20 cellular contexts compared by ENCODE assay signal in genomic region chr5:116529615-116530014, GRCh38. TPM values are rescaled to one million over a fixed set of nuclear protein-coding genes. Genes with fewer than 3 reads are reported as not detected.
DNase-seq lines count a peak whose midpoint lies in the region; ATAC-seq, FAIRE-seq and TF ChIP-seq lines count a peak whose summit lies in the region.
"Had no signal": no experiment of that assay in that cellular context is flagged by ENCODE, and none has a peak within 500 bp of the region (broad histone marks: within the 10 kb centered on the region; RNA-seq: fewer than 3 reads in every experiment).

No MANE protein-coding gene starts in this region.

- no peak for ATAC-seq in HG03439 (IDR thresholded peaks at IDR 0.05; ENCODE audit: unreplicated experiment)
- ATAC-seq in GM21619 (IDR thresholded peaks at IDR 0.05; ENCODE audit: unreplicated experiment) = no peak
- ATAC-seq: GM12878, Panc1 had no signal

- no peak for TF ChIP-seq CTCF in dorsolateral prefrontal cortex (IDR thresholded peaks at IDR 0.05 in 54 of 56, conservative IDR thresholded peaks at IDR 0.05 in 2 of 56; ENCODE audit: low read depth in 1 of 56, partially characterized antibody in 56 of 56)
- no peak for TF ChIP-seq CTCF in esophagus muscularis mucosa (IDR thresholded peaks at IDR 0.05)
- no peak for TF ChIP-seq CTCF in coronary artery (IDR thresholded peaks at IDR 0.05)

- H3K27ac ChIP-seq in HUES6 (ENCODE audit: low read depth, low read length) = no peak overlapping the region
- peak overlapping the region in 47 of 59 donors; percentile 2 to 92 (median 63) for H3K27ac ChIP-seq in dorsolateral prefrontal cortex
- peak overlapping the region; percentile 36 for H3K27ac ChIP-seq in mesodermal cell (ENCODE audit: low read depth, low read length, severe bottlenecking)
- H3K27ac ChIP-seq in small intestine (ENCODE audit: low read depth in 1 of 2, low read length in 1 of 2) = peak overlapping the region in 1 of 2 donors; percentile 42
- H3K27ac ChIP-seq in esophagus muscularis mucosa (replicated peaks in 1 of 4) = no peak overlapping the region
- no peak overlapping the region for H3K27ac ChIP-seq in coronary artery
- H3K27ac ChIP-seq: C4-2B, SK-N-MC had no signal

- no peak overlapping the region for H3K9ac ChIP-seq in HUES6 (ENCODE audit: low read length)

- 40 to 65% methylated on average over 1 to 2 of the region's 4 CpGs for WGBS in mesodermal cell (ENCODE audit: insufficient coverage in 2 of 2), 2 experiments
- 19 to 61% (median 44%) methylated on average over 4 of the region's 4 CpGs for WGBS in small intestine, 3 donors
- 79% methylated on average over 4 of the region's 4 CpGs for WGBS in esophagus muscularis mucosa

- H3K4me1 ChIP-seq in HUES6 (ENCODE audit: control insufficient read depth, insufficient read depth, low read length) (peaks cover 94% of the 10 kb centered on the region), mesodermal cell (ENCODE audit: control insufficient read depth, insufficient read depth, low read length, poor library complexity, severe bottlenecking) (peaks cover 19% of the 10 kb centered on the region), small intestine (ENCODE audit: control insufficient read depth in 2 of 2, insufficient read depth in 1 of 2, low read depth in 1 of 2, low read length in 1 of 2) (peaks cover 8 to 13% of the 10 kb centered on the region in 2 donors), esophagus muscularis mucosa (peaks cover 0 to 46% (median 32%) of the 10 kb centered on the region in 4 donors)

- H3K4me3 ChIP-seq in HUES6 (ENCODE audit: low read depth, low read length) (peak overlapping the region; percentile 12; the same call in 1 of the 2 replicates), dorsolateral prefrontal cortex (peak overlapping the region in 18 of 59 donors; percentile 1 to 55 (median 37)), mesodermal cell (ENCODE audit: extremely low read depth, insufficient read depth, low read length, poor library complexity, severe bottlenecking) (no peak overlapping the region), small intestine (ENCODE audit: low read depth in 1 of 2, low read length in 2 of 2) (no peak overlapping the region), esophagus muscularis mucosa (no peak overlapping the region), coronary artery (no peak overlapping the region)
- H3K4me3 ChIP-seq: GM12878, SK-N-MC had no signal

- H3K36me3 ChIP-seq in HUES6 (ENCODE audit: control insufficient read depth, insufficient read depth, low read length) (peaks cover 7% of the 10 kb centered on the region; the same call in 1 of the 2 replicates), mesodermal cell (ENCODE audit: control insufficient read depth, insufficient read depth, low read length) (no peaks in the 10 kb centered on the region), small intestine (ENCODE audit: control insufficient read depth in 2 of 2, insufficient read depth in 2 of 2, low read length in 2 of 2) (no peaks in the 10 kb centered on the region), esophagus muscularis mucosa (no peaks in the 10 kb centered on the region)

- no peak for TF ChIP-seq POLR2A in esophagus muscularis mucosa (IDR thresholded peaks at IDR 0.05; ENCODE audit: low read depth)

- TF ChIP-seq EP300 in esophagus muscularis mucosa (IDR thresholded peaks at IDR 0.05) = no peak

- H3K9me3 ChIP-seq in HUES6 (ENCODE audit: control insufficient read depth, insufficient read depth, low read depth, low read length) (no peaks in the 10 kb centered on the region), mesodermal cell (ENCODE audit: control insufficient read depth, low read length) (no peaks in the 10 kb centered on the region), small intestine (ENCODE audit: control insufficient read depth, low read depth) (no peaks in the 10 kb centered on the region), esophagus muscularis mucosa (no peaks in the 10 kb centered on the region)

- H3K27me3 ChIP-seq in HUES6 (ENCODE audit: control insufficient read depth, insufficient read depth, low read length) (no peaks in the 10 kb centered on the region), dorsolateral prefrontal cortex (no peaks in the 10 kb centered on the region), small intestine (ENCODE audit: control insufficient read depth in 2 of 2, insufficient read depth in 2 of 2, low read length in 2 of 2) (no peaks in the 10 kb centered on the region), esophagus muscularis mucosa (no peaks in the 10 kb centered on the region)

- no peak for FAIRE-seq in small intestine (lab: Jason Lieb, UNC)
- FAIRE-seq: GM12878, GM18507 had no signal

- no peak for DNase-seq in dorsolateral prefrontal cortex
- DNase-seq in small intestine = peak; percentile 45
- DNase-seq in esophagus muscularis mucosa (ENCODE audit: extremely low spot score) = no peak
- no peak for DNase-seq in coronary artery (ENCODE audit: low spot score)
- DNase-seq: COR-L47, DMS79, MV-4-11, NCI-H1436, NCI-H2081 treated with DMSO at 0.1 percent for 48 hours, NCI-H82 had no signal

- intact Hi-C loops in dorsolateral prefrontal cortex (cut with DNase I) (no loop called here), esophagus muscularis mucosa (cut with DNase I) (no loop called here)

RNA-seq across cellular contexts. Expression of gene SEMA6A, which starts 45.0 kb away (rescaled TPM):
- total RNA-seq in dorsolateral prefrontal cortex (100 to 1,000 TPM in 20 of 120 experiments, 10 to 100 TPM in 100; 32.1 to 205 (median 70.3) TPM), esophagus muscularis mucosa (10 to 100 TPM; 10.9 to 20.9 (median 14.3) TPM)
- polyA plus RNA-seq in mesodermal cell (2013, experiment 1 of 2) = 42.2 TPM
- polyA plus RNA-seq in mesodermal cell (2013, experiment 2 of 2) = 44.7 TPM
- 10 to 100 TPM; 12.9 to 13.5 (median 13.2) TPM for polyA plus RNA-seq in small intestine
- total RNA-seq: G401 had no signal

Comparison
In these comparisons a context has a peak if more than half of its experiments do, and no peak if none do; other contexts are left out.
1. H3K27ac ChIP-seq: peak in dorsolateral prefrontal cortex (47 of 59) and mesodermal cell (single experiment); none in HUES6 (single experiment), esophagus muscularis mucosa (0 of 4) and coronary artery (0 of 2).